In genomic region chr11:66950113-66950535, GRCh38 we compare ENCODE assay signal across 9 cellular contexts. TPM values are rescaled to one million over a fixed set of nuclear protein-coding genes. Genes with fewer than 3 reads are reported as not detected.
DNase-seq lines count a peak whose midpoint lies in the region; ATAC-seq and TF ChIP-seq lines count a peak whose summit lies in the region.
"Had no signal": no experiment of that assay in that cellular context is flagged by ENCODE, and none has a peak within 500 bp of the region (broad histone marks: within the 10 kb centered on the region; RNA-seq: fewer than 3 reads in every experiment).

No MANE protein-coding gene starts in this region.

- ATAC-seq in HG02623 (IDR thresholded peaks at IDR 0.05; ENCODE audit: unreplicated experiment): no peak
- no peak for ATAC-seq in GM19351 (IDR thresholded peaks at IDR 0.05; ENCODE audit: unreplicated experiment)

- H3K9me3 ChIP-seq in thyroid gland: no peaks in the 10 kb centered on the region

- intact Hi-C loops in thyroid gland (cut with DNase I): no loop called here

- H2AFZ ChIP-seq in ACC112 (ENCODE audit: low read length, unreplicated experiment): no peak overlapping the region

- TF ChIP-seq POLR2A in thyroid gland (IDR thresholded peaks at IDR 0.05): peak in 1 of 2 donors; percentile 21

- 59 to 64% methylated on average over 8 of the region's 8 CpGs for WGBS in thyroid gland, 2 donors

- TF ChIP-seq CTCF in thyroid gland (IDR thresholded peaks at IDR 0.05): no peak

- H3K4me3 ChIP-seq in ACC112 (ENCODE audit: low read depth, low read length) (no peak overlapping the region), thyroid gland (replicated peaks in 1 of 3) (no peak overlapping the region)

- H3K79me2 ChIP-seq in ACC112 (ENCODE audit: control insufficient read depth, insufficient read depth, low read length, unreplicated experiment): no peaks in the 10 kb centered on the region

- no peaks in the 10 kb centered on the region for H3K27me3 ChIP-seq in ACC112 (ENCODE audit: insufficient read depth, low read length)
- H3K27me3 ChIP-seq in thyroid gland: no peaks in the 10 kb centered on the region

- DNase-seq in HCEC 1CT (peak; percentile 75), kidney glomerular epithelial cell (lab: John Stamatoyannopoulos, UW) (peak; percentile 66), thyroid gland (peak; percentile 71 to 81), NOMO-1 treated with DMSO at 0.1 percent for 48 hours (lab: John Stamatoyannopoulos, UW; ENCODE audit: unreplicated experiment) (no peak)
- DNase-seq in activated T-cell treated with anti-CD3 and anti-CD28 coated beads, Interleukin-2, amount 50 U/mL, for 48 hours: peak; percentile 59 to 60
- DNase-seq: activated naive CD8-positive, alpha-beta T cell treated with anti-CD3 and anti-CD28 coated beads, Interleukin-2, amount 10 ng/mL, durations not matched to agents 7 days and 5 days had no signal

- peak overlapping the region; percentile 70 for H3K27ac ChIP-seq in ACC112 (ENCODE audit: low read depth, low read length)
- peak overlapping the region in 1 of 3 donors; percentile 67 for H3K27ac ChIP-seq in thyroid gland

- peaks cover 12% of the 10 kb centered on the region for H3K4me1 ChIP-seq in ACC112 (ENCODE audit: control insufficient read depth, insufficient read depth, low read length, unreplicated experiment)
- H3K4me1 ChIP-seq in thyroid gland: no peaks in the 10 kb centered on the region

- H3K36me3 ChIP-seq in ACC112 (ENCODE audit: insufficient read depth, low read length) (peaks cover 6% of the 10 kb centered on the region; the same call in 1 of the 2 replicates), thyroid gland (no peaks in the 10 kb centered on the region)

RNA-seq across cellular contexts. Expression of gene PC, which starts 8.1 kb away (rescaled TPM):
- total RNA-seq in thyroid gland: 10 to 100 TPM in 3 of 4 donors, 1 to 10 TPM in 1; 5.4 to 34.3 (median 21.9) TPM

RNA-seq across cellular contexts. Expression of gene C11orf86, which starts 25.0 kb away (rescaled TPM):
- total RNA-seq in thyroid gland: not detected
- total RNA-seq: activated naive CD8-positive, alpha-beta T cell treated with anti-CD3 and anti-CD28 coated beads, Interleukin-2, amount 10 ng/mL, durations not matched to agents 7 days and 5 days had no signal
